ENCODE assay signal across 11 cellular contexts in genomic region chr17:82489117-82489516, GRCh38. TPM values are rescaled to one million over a fixed set of nuclear protein-coding genes. Genes with fewer than 3 reads are reported as not detected.
DNase-seq lines count a peak whose midpoint lies in the region; ATAC-seq and TF ChIP-seq lines count a peak whose summit lies in the region.
"Had no signal": no experiment of that assay in that cellular context is flagged by ENCODE, and none has a peak within 500 bp of the region (broad histone marks: within the 10 kb centered on the region; RNA-seq: fewer than 3 reads in every experiment).

No MANE protein-coding gene starts in this region.

- H3K36me3 ChIP-seq in lower lobe of right lung: peaks cover 43% of the 10 kb centered on the region

- peak overlapping the region; percentile 69 for H3K27ac ChIP-seq in right cardiac atrium (ENCODE audit: low read length)
- no peak overlapping the region for H3K27ac ChIP-seq in substantia nigra (ENCODE audit: low read depth, low read length, poor library complexity, severe bottlenecking)
- H3K27ac ChIP-seq in lower lobe of right lung: no peak overlapping the region

- H3K4me1 Mint-ChIP-seq in T-helper 1 cell treated with Interleukin-12 subunit alpha and Interleukin-12 subunit beta and Interleukin-4 antibody, amounts not matched to agents 30 μg/mL and 1 μg/mL, for 36 hours (ENCODE audit: low read depth): peaks cover 23% of the 10 kb centered on the region

- no peaks in the 10 kb centered on the region for H3K4me1 ChIP-seq in right cardiac atrium (ENCODE audit: control insufficient read depth, insufficient read depth, low read length)
- H3K4me1 ChIP-seq in lower lobe of right lung: peaks cover 2% of the 10 kb centered on the region

- 55% methylated on average over 8 of the region's 8 CpGs for WGBS in right cardiac atrium

- intact Hi-C loops in right cardiac atrium (cut with DNase I): no loop called here
- intact Hi-C loops in lower lobe of right lung (cut with DNase I): no loop called here

- no peaks in the 10 kb centered on the region for H3K27me3 Mint-ChIP-seq in T-helper 1 cell treated with Interleukin-12 subunit alpha and Interleukin-12 subunit beta and Interleukin-4 antibody, amounts not matched to agents 30 μg/mL and 1 μg/mL, for 36 hours (ENCODE audit: low read depth)
- H3K27me3 Mint-ChIP-seq: stimulated activated naive CD8-positive, alpha-beta T cell treated with anti-CD3 and anti-CD28 coated beads, Interleukin-15, amount 100 ng/mL, for 72 hours had no signal

- TF ChIP-seq CTCF in cardiac fibroblast (IDR thresholded peaks at IDR 0.05; ENCODE audit: low read depth, low read length): no peak
- no peak for TF ChIP-seq CTCF in lower lobe of right lung (IDR thresholded peaks at IDR 0.05)

- H3K4me3 Mint-ChIP-seq in T-helper 1 cell treated with Interleukin-12 subunit alpha and Interleukin-12 subunit beta and Interleukin-4 antibody, amounts not matched to agents 30 μg/mL and 1 μg/mL, for 36 hours: no peak overlapping the region
- H3K4me3 Mint-ChIP-seq: nephron progenitor cell; stimulated activated naive CD8-positive, alpha-beta T cell treated with anti-CD3 and anti-CD28 coated beads, Interleukin-15, amount 100 ng/mL, for 72 hours had no signal

- H3K9me3 Mint-ChIP-seq in T-helper 1 cell treated with Interleukin-12 subunit alpha and Interleukin-12 subunit beta and Interleukin-4 antibody, amounts not matched to agents 30 μg/mL and 1 μg/mL, for 36 hours: no peaks in the 10 kb centered on the region
- H3K9me3 Mint-ChIP-seq: nephron progenitor cell; stimulated activated naive CD8-positive, alpha-beta T cell treated with anti-CD3 and anti-CD28 coated beads, Interleukin-15, amount 100 ng/mL, for 72 hours had no signal

- H3K9me3 ChIP-seq in right cardiac atrium (ENCODE audit: control insufficient read depth, low read length) (no peaks in the 10 kb centered on the region), lower lobe of right lung (no peaks in the 10 kb centered on the region)

- H3K4me3 ChIP-seq in cardiac fibroblast (replicated peaks in 1 of 2; ENCODE audit: low read depth in 2 of 2, low read length in 2 of 2) (no peak overlapping the region), right cardiac atrium (ENCODE audit: low read length) (no peak overlapping the region), lower lobe of right lung (no peak overlapping the region)

- H3K36me3 Mint-ChIP-seq in T-helper 1 cell treated with Interleukin-12 subunit alpha and Interleukin-12 subunit beta and Interleukin-4 antibody, amounts not matched to agents 30 μg/mL and 1 μg/mL, for 36 hours (ENCODE audit: low read depth): peaks cover 38% of the 10 kb centered on the region

- peak overlapping the region; percentile 55 for H3K27ac Mint-ChIP-seq in T-helper 1 cell treated with Interleukin-12 subunit alpha and Interleukin-12 subunit beta and Interleukin-4 antibody, amounts not matched to agents 30 μg/mL and 1 μg/mL, for 36 hours
- H3K27ac Mint-ChIP-seq: stimulated activated naive CD8-positive, alpha-beta T cell treated with anti-CD3 and anti-CD28 coated beads, Interleukin-15, amount 100 ng/mL, for 72 hours had no signal

- ATAC-seq in right cardiac atrium (peak; percentile 89 to 93), HG02884 (IDR thresholded peaks at IDR 0.05; ENCODE audit: unreplicated experiment) (no peak), lower lobe of right lung (no peak)
- ATAC-seq: stimulated activated naive CD8-positive, alpha-beta T cell treated with anti-CD3 and anti-CD28 coated beads, Interleukin-15, amount 100 ng/mL, for 72 hours had no signal

- H3K27me3 ChIP-seq in right cardiac atrium (ENCODE audit: control insufficient read depth, insufficient read depth) (no peaks in the 10 kb centered on the region), lower lobe of right lung (ENCODE audit: low read depth) (no peaks in the 10 kb centered on the region)

- no peak for DNase-seq in T-helper 1 cell
- DNase-seq in cardiac fibroblast (ENCODE audit: low read depth in 2 of 2): peak; percentile 46 to 53
- peak; percentile 82 to 93 (median 92) for DNase-seq in right cardiac atrium
- DNase-seq in substantia nigra (lab: John Stamatoyannopoulos, UW): peak in 36 of 49 donors; percentile 8 to 85 (median 48)
- DNase-seq in stimulated activated CD8-positive, alpha-beta memory T cell treated with anti-CD3 and anti-CD28 coated beads, Interleukin-4, amount 100 ng/mL, for 48 hours: no peak
- DNase-seq in lower lobe of right lung: no peak
- DNase-seq: 8988T; nephron progenitor cell; stimulated activated naive CD8-positive, alpha-beta T cell treated with anti-CD3 and anti-CD28 coated beads, Interleukin-15, amount 100 ng/mL, for 72 hours had no signal

RNA-seq across cellular contexts. Expression of gene FOXK2, which starts 30.4 kb away (rescaled TPM):
- total RNA-seq in right cardiac atrium (10 to 100 TPM; 35.7 to 69.1 (median 41.6) TPM), lower lobe of right lung (60.1 TPM)
- polyA plus RNA-seq in right cardiac atrium: 19.9 TPM

RNA-seq across cellular contexts. Expression of gene NARF, which starts 30.6 kb away (rescaled TPM):
- total RNA-seq in right cardiac atrium (10 to 100 TPM; 67.4 to 99.6 (median 77.1) TPM), lower lobe of right lung (54.9 TPM)
- polyA plus RNA-seq in right cardiac atrium: 79.1 TPM

RNA-seq across cellular contexts. Expression of gene CYBC1, which starts 38.6 kb away (rescaled TPM):
- total RNA-seq in right cardiac atrium (10 to 100 TPM; 31.0 to 34.7 (median 33.5) TPM), lower lobe of right lung (132 TPM)
- polyA plus RNA-seq in right cardiac atrium: 20.8 TPM

Comparison
In these comparisons a context has a peak if more than half of its experiments do, and no peak if none do; other contexts are left out.
1. DNase-seq: peak in cardiac fibroblast (2 of 2), right cardiac atrium (3 of 3) and substantia nigra (36 of 49); none in T-helper 1 cell (0 of 5), stimulated activated CD8-positive, alpha-beta memory T cell treated with anti-CD3 and anti-CD28 coated beads, Interleukin-4, amount 100 ng/mL, for 48 hours (single experiment) and lower lobe of right lung (single experiment).
2. ATAC-seq: peak in right cardiac atrium (2 of 2); none in HG02884 (single experiment) and lower lobe of right lung (0 of 2).